In the genomic region with DNA sequence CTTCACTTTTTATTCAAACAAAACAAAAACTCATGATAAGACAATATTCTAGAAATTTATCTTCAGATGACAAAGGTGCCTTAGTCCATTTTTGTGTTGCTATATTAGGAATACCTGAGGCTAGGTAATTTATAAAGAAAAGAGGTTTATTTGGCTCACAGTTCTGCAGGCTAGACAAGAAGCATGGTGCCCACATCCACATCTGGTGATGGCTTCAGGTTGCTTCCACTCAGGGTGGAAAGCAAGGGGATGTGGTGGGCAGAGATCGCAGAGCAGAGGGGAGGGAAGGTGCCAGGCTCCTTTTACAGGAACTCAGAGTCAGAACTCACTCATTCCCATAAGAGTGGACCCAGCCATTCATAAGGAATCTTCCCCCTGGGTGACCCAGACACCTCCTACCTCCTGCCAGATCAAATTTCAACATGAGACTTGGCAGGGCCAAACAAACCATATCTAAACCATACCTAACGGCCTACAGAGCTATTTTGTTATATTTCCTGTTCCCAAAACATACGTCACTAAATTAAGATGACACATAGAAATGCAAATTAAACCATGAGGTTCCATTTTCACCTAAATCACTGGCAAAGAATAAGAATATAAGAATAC, we compare ENCODE assay signal across 32 cellular contexts. TPM values are rescaled to one million over a fixed set of nuclear protein-coding genes. Genes with fewer than 3 reads are reported as not detected.
A peak's percentile ranks its signal among the peaks of the same experiment; 100 is the strongest.
DNase-seq lines count a peak whose midpoint lies in the region; ATAC-seq, FAIRE-seq and TF ChIP-seq lines count a peak whose summit lies in the region.
"Had no signal": no experiment of that assay in that cellular context is flagged by ENCODE, and none has a peak within 500 bp of the region (broad histone marks: within the 10 kb centered on the region; RNA-seq: fewer than 3 reads in every experiment).

No MANE protein-coding gene starts in this region.

- H3K9me3 ChIP-seq in HepG2 (ENCODE audit: low read length) (no peaks in the 10 kb centered on the region), right lobe of liver (no peaks in the 10 kb centered on the region), HAP-1 (0 out of 2 replicates have a peak, but pooled peaks cover 3% of the 10 kb centered on the region), spleen (no peaks in the 10 kb centered on the region)
- H3K9me3 ChIP-seq: esophagus squamous epithelium, vagina had no signal

- intact Hi-C loops in HepG2 (cut with micrococcal nuclease; ENCODE audit: unreplicated experiment), result no loop called here
- intact Hi-C loops in right lobe of liver (cut with DNase I), result no loop called here
- intact Hi-C loops in spleen (cut with DNase I; ENCODE audit: low total_unique reads), result no loop called here

- no peaks in the 10 kb centered on the region for H3K36me3 ChIP-seq in HepG2 (replicated peaks in 1 of 2; ENCODE audit: control insufficient read depth in 1 of 2, insufficient read depth in 2 of 2, low read length in 2 of 2)
- H3K36me3 ChIP-seq in right lobe of liver, result no peaks in the 10 kb centered on the region
- no peaks in the 10 kb centered on the region; the same call in 1 of the 2 replicates for H3K36me3 ChIP-seq in HAP-1 (replicated peaks)
- H3K36me3 ChIP-seq in spleen, result no peaks in the 10 kb centered on the region
- H3K36me3 ChIP-seq: esophagus squamous epithelium, vagina had no signal

- peaks cover 15% of the 10 kb centered on the region for H3K36me3 Mint-ChIP-seq in activated CD8-positive, alpha-beta T cell treated with anti-CD3 and anti-CD28 coated beads, Interleukin-2, amount 10 ng/mL, durations not matched to agents 7 days and 5 days (ENCODE audit: low read depth)
- H3K36me3 Mint-ChIP-seq: natural killer cell had no signal

- no peak for FAIRE-seq in HepG2 (lab: Jason Lieb, UNC)
- FAIRE-seq: endometrium, GM12892, kidney had no signal

- BruUV-seq in HepG2 (replicated peaks; lab: Mats Ljungman, UMichigan), result no TSS peak

- no peak overlapping the region for H2AFZ ChIP-seq in HepG2 (ENCODE audit: low read length)

- no peak for TF ChIP-seq POLR2A in HepG2 (IDR thresholded peaks at IDR 0.05; ENCODE audit: insufficient read depth in 1 of 2, low read depth in 2 of 2, low read length in 2 of 2)
- TF ChIP-seq POLR2A in right lobe of liver (IDR thresholded peaks at IDR 0.05), result no peak
- no peak for TF ChIP-seq POLR2A in spleen (IDR thresholded peaks at IDR 0.05)

- no peak overlapping the region for H3K27ac ChIP-seq in HepG2 (ENCODE audit: extremely low read length, insufficient read depth, low read length)
- H3K27ac ChIP-seq in right lobe of liver, result no peak overlapping the region
- H3K27ac ChIP-seq in spleen, result no peak overlapping the region
- H3K27ac ChIP-seq: esophagus squamous epithelium, vagina had no signal

- DNase-seq in HepG2 (ENCODE audit: low spot score) (no peak), right lobe of liver (no peak), astrocyte of the spinal cord (ENCODE audit: low read depth, low spot score) (peak; percentile 51), fibroblast of the aortic adventitia (ENCODE audit: low read depth) (peak; percentile 11), HAP-1 (ENCODE audit: low spot score in 2 of 2) (no peak), spleen (no peak), NCI-H1105 treated with DMSO at 0.1 percent for 48 hours (lab: John Stamatoyannopoulos, UW) (no peak)
- no peak for DNase-seq in activated CD8-positive, alpha-beta T cell treated with anti-CD3 and anti-CD28 coated beads, Interleukin-2, amount 10 ng/mL, durations not matched to agents 7 days and 5 days
- DNase-seq: activated B cell treated with CpG ODN at 0.5 μM for 24 hours; activated CD4-positive, alpha-beta T cell treated with anti-CD3 and anti-CD28 coated beads, Interleukin-2, amount 50 U/mL, for 48 hours; activated CD8-positive, alpha-beta memory T cell treated with anti-CD3 and anti-CD28 coated beads, Interleukin-2, amount 50 U/mL, for 4 hours; activated naive CD4-positive, alpha-beta T cell treated with anti-CD3 and anti-CD28 coated beads, Interleukin-2, amount 10 ng/mL, durations not matched to agents 7 days and 5 days; amniotic stem cell; caudate nucleus; CD8-positive, alpha-beta T cell; dermis blood vessel endothelial cell; esophagus squamous epithelium; H7; KG1; kidney; natural killer cell; NCI-H2171 treated with DMSO at 0.1 percent for 48 hours; NCI-H526; NK-92 treated with Interleukin-12 subunit alpha and Interleukin-12 subunit beta, amount 100 ng/mL, for 24 hours; SHP77 treated with DMSO at 0.1 percent for 48 hours; T1000 had no signal

- in situ Hi-C loops in HepG2 (cut with HindIII; ENCODE audit: extremely low pct_ligation_motif_present, low pct_unique_long_range_greater_than_20kb), result no loop called here
- in situ Hi-C loops in astrocyte of the spinal cord (cut with HindIII; ENCODE audit: low sequenced_read_pairs), result no loop called here
- in situ Hi-C loops in HAP-1 (cut with MboI; ENCODE audit: low sequenced_read_pairs), result no loop called here

- H3K79me2 ChIP-seq in HepG2 (ENCODE audit: insufficient read depth, low read length), result peaks cover 10% of the 10 kb centered on the region

- H3K4me3 ChIP-seq in HepG2 (replicated peaks in 1 of 3; ENCODE audit: insufficient read depth in 1 of 3, low read depth in 2 of 3, low read length in 3 of 3) (no peak overlapping the region), right lobe of liver (no peak overlapping the region), astrocyte of the spinal cord (ENCODE audit: low read depth, low read length) (no peak overlapping the region), fibroblast of the aortic adventitia (ENCODE audit: low read depth, low read length) (no peak overlapping the region), HAP-1 (no peak overlapping the region), spleen (no peak overlapping the region)
- H3K4me3 ChIP-seq: esophagus squamous epithelium, vagina had no signal

- H3K27me3 ChIP-seq in HepG2 (ENCODE audit: control insufficient read depth in 1 of 2, insufficient read depth in 2 of 2, low read length in 2 of 2), result no peaks in the 10 kb centered on the region
- no peaks in the 10 kb centered on the region for H3K27me3 ChIP-seq in right lobe of liver
- H3K27me3 ChIP-seq in HAP-1 (ENCODE audit: low read depth), result no peaks in the 10 kb centered on the region
- no peaks in the 10 kb centered on the region for H3K27me3 ChIP-seq in spleen (replicated peaks in 1 of 7)
- H3K27me3 ChIP-seq: esophagus squamous epithelium, vagina had no signal

- peaks cover 6% of the 10 kb centered on the region for H3K9me3 Mint-ChIP-seq in activated CD8-positive, alpha-beta T cell treated with anti-CD3 and anti-CD28 coated beads, Interleukin-2, amount 10 ng/mL, durations not matched to agents 7 days and 5 days (ENCODE audit: insufficient read depth)
- H3K9me3 Mint-ChIP-seq: activated B cell treated with CpG ODN at 0.5 μM for 24 hours; activated T-helper 1 cell treated with anti-CD3 and anti-CD28 coated beads, Interleukin-12 subunit alpha, Interleukin-12 subunit beta, Interleukin-2, Interleukin-4 antibody, amounts not matched to agents 30 ng/mL and 10 ng/mL and 1 ng/mL, durations not matched to agents 14 hours and 24 hours and 36 hours; natural killer cell; stimulated activated naive CD8-positive, alpha-beta T cell treated with anti-CD3 and anti-CD28 coated beads, Interleukin-15, Interleukin-2, amounts not matched to agents 100 ng/mL and 50 ng/mL, for 24 hours had no signal

- POLR2A ChIA-PET in HepG2 (lab: Yijun Ruan, JAX), result interaction anchor here (1.3 kb wide), 1 partner anchor 27 kb away, joined by 4 read pairs; a partner anchor contains a TSS
- POLR2A ChIA-PET in activated CD8-positive, alpha-beta T cell treated with anti-CD3 and anti-CD28 coated beads, Interleukin-2, amount 10 ng/mL, durations not matched to agents 7 days and 5 days (lab: Charles Lee), result no interaction called here

- H4K20me1 ChIP-seq in HepG2 (ENCODE audit: insufficient read depth, low read length), result no peaks in the 10 kb centered on the region

- no peak overlapping the region for H3K9ac ChIP-seq in HepG2 (ENCODE audit: insufficient read depth, low read depth, low read length)

- H3K4me1 ChIP-seq in HepG2 (ENCODE audit: insufficient read depth, low read length), result peaks cover 30% of the 10 kb centered on the region; the same call in 1 of the 2 replicates
- no peaks in the 10 kb centered on the region for H3K4me1 ChIP-seq in right lobe of liver
- no peaks in the 10 kb centered on the region for H3K4me1 ChIP-seq in HAP-1
- H3K4me1 ChIP-seq in spleen, result peaks cover 0 to 12% (median 8%) of the 10 kb centered on the region in 6 donors

- CTCF ChIA-PET in HepG2 (lab: Yijun Ruan, JAX; ENCODE audit: low intra/inter-chr PET ratio, low total read pairs), result no interaction called here
- CTCF ChIA-PET in activated CD8-positive, alpha-beta T cell treated with anti-CD3 and anti-CD28 coated beads, Interleukin-2, amount 10 ng/mL, durations not matched to agents 7 days and 5 days (lab: Charles Lee), result no interaction called here

- TF ChIP-seq RAD21 in HepG2 (CRISPR knock-in tag; IDR thresholded peaks at IDR 0.05), result no peak

- H3K27ac Mint-ChIP-seq in activated CD8-positive, alpha-beta T cell treated with anti-CD3 and anti-CD28 coated beads, Interleukin-2, amount 10 ng/mL, durations not matched to agents 7 days and 5 days, result no peak overlapping the region
- H3K27ac Mint-ChIP-seq: activated B cell treated with CpG ODN at 0.5 μM for 24 hours; activated naive CD4-positive, alpha-beta T cell treated with anti-CD3 and anti-CD28 coated beads, Interleukin-2, amount 10 ng/mL, durations not matched to agents 7 days and 5 days; activated T-helper 1 cell treated with anti-CD3 and anti-CD28 coated beads, Interleukin-12 subunit alpha, Interleukin-12 subunit beta, Interleukin-2, Interleukin-4 antibody, amounts not matched to agents 30 ng/mL and 10 ng/mL and 1 ng/mL, durations not matched to agents 14 hours and 24 hours and 36 hours; CD8-positive, alpha-beta T cell; natural killer cell; stimulated activated naive CD8-positive, alpha-beta T cell treated with anti-CD3 and anti-CD28 coated beads, Interleukin-15, Interleukin-2, amounts not matched to agents 100 ng/mL and 50 ng/mL, for 24 hours had no signal

- H3K4me1 Mint-ChIP-seq in activated CD8-positive, alpha-beta T cell treated with anti-CD3 and anti-CD28 coated beads, Interleukin-2, amount 10 ng/mL, durations not matched to agents 7 days and 5 days (ENCODE audit: low read depth), result peaks cover 6% of the 10 kb centered on the region

- ATAC-seq in HepG2 (no peak; the same call in 2 of the 3 replicates), right lobe of liver (no peak)
- ATAC-seq in activated CD8-positive, alpha-beta T cell treated with anti-CD3 and anti-CD28 coated beads, Interleukin-2, amount 10 ng/mL, durations not matched to agents 7 days and 5 days, result no peak
- ATAC-seq: CD8-positive, alpha-beta T cell; natural killer cell; Panc1 had no signal

- WGBS in HepG2 (ENCODE audit: low lambda C conversion rate), result 95% methylated on average over 3 of the region's 3 CpGs
- 76% methylated on average over 2 of the region's 3 CpGs for WGBS in right lobe of liver (ENCODE audit: insufficient coverage, low coverage, low lambda C conversion rate, missing lambda C conversion rate)
- 61 to 81% (median 71%) methylated on average over 3 of the region's 3 CpGs for WGBS in spleen, 5 donors

- TF ChIP-seq CTCF in HepG2 (CRISPR knock-in tag; IDR thresholded peaks at IDR 0.05) (no peak), right lobe of liver (IDR thresholded peaks at IDR 0.05) (no peak), astrocyte of the spinal cord (IDR thresholded peaks at IDR 0.05; ENCODE audit: low read depth, low read length) (no peak), fibroblast of the aortic adventitia (IDR thresholded peaks at IDR 0.05; ENCODE audit: insufficient read depth, low read length) (no peak), spleen (IDR thresholded peaks at IDR 0.05 in 8 of 11, conservative IDR thresholded peaks at IDR 0.05 in 3 of 11) (no peak)

- H3K4me3 Mint-ChIP-seq in activated CD8-positive, alpha-beta T cell treated with anti-CD3 and anti-CD28 coated beads, Interleukin-2, amount 10 ng/mL, durations not matched to agents 7 days and 5 days, result no peak overlapping the region
- H3K4me3 Mint-ChIP-seq: activated B cell treated with CpG ODN at 0.5 μM for 24 hours; activated naive CD4-positive, alpha-beta T cell treated with anti-CD3 and anti-CD28 coated beads, Interleukin-2, amount 10 ng/mL, durations not matched to agents 7 days and 5 days; activated T-helper 1 cell treated with anti-CD3 and anti-CD28 coated beads, Interleukin-12 subunit alpha, Interleukin-12 subunit beta, Interleukin-2, Interleukin-4 antibody, amounts not matched to agents 30 ng/mL and 10 ng/mL and 1 ng/mL, durations not matched to agents 14 hours and 24 hours and 36 hours; CD8-positive, alpha-beta T cell; natural killer cell; stimulated activated naive CD8-positive, alpha-beta T cell treated with anti-CD3 and anti-CD28 coated beads, Interleukin-15, Interleukin-2, amounts not matched to agents 100 ng/mL and 50 ng/mL, for 24 hours had no signal

- TF ChIP-seq EP300 in HepG2 (IDR thresholded peaks at IDR 0.05; ENCODE audit: low read depth in 2 of 2, low read length in 2 of 2) (no peak), HepG2 (CRISPR knock-in tag; IDR thresholded peaks at IDR 0.05; ENCODE audit: borderline replicate concordance) (no peak)

- H3K4me2 ChIP-seq in HepG2 (ENCODE audit: low read depth, low read length), result no peak overlapping the region

- H3K27me3 Mint-ChIP-seq in activated CD8-positive, alpha-beta T cell treated with anti-CD3 and anti-CD28 coated beads, Interleukin-2, amount 10 ng/mL, durations not matched to agents 7 days and 5 days (ENCODE audit: low read depth), result no peaks in the 10 kb centered on the region
- H3K27me3 Mint-ChIP-seq: activated B cell treated with CpG ODN at 0.5 μM for 24 hours; activated naive CD4-positive, alpha-beta T cell treated with anti-CD3 and anti-CD28 coated beads, Interleukin-2, amount 10 ng/mL, durations not matched to agents 7 days and 5 days; stimulated activated naive CD8-positive, alpha-beta T cell treated with anti-CD3 and anti-CD28 coated beads, Interleukin-15, Interleukin-2, amounts not matched to agents 100 ng/mL and 50 ng/mL, for 24 hours had no signal

RNA-seq across cellular contexts. Expression of a gene that starts 26.4 kb away (rescaled TPM):
- 43.1 and 72.1 TPM in 2 replicates for total RNA-seq in HepG2 (2016; rRNA removed; fragmentation: Illumina TruSeq; extraction: Trizol)
- total RNA-seq in HepG2 (2016; cell fraction: cytosol; rRNA removed; fragmentation: Illumina TruSeq; extraction: Trizol; ENCODE audit: low read depth), result 73.1 and 89.7 TPM in 2 replicates
- total RNA-seq in HepG2 (2016; cell fraction: insoluble cytoplasmic fraction; rRNA removed; fragmentation: Illumina TruSeq; extraction: Trizol), result 38.1 and 70.5 TPM in 2 replicates
- total RNA-seq in HepG2 (2016; cell fraction: membrane; rRNA removed; fragmentation: Illumina TruSeq; extraction: Trizol), result 99.5 and 113 TPM in 2 replicates
- 57.0 and 61.3 TPM in 2 replicates for total RNA-seq in HepG2 (2016; cell fraction: nucleus; rRNA removed; fragmentation: Illumina TruSeq; extraction: Trizol)
- polyA plus RNA-seq in HepG2 (2011; rRNA removed), result 23.5 and 28.9 TPM in 2 replicates
- polyA plus RNA-seq in HepG2 (2011; cell fraction: cytosol; rRNA removed), result 29.9 and 33.0 TPM in 2 replicates
- polyA plus RNA-seq in HepG2 (2011; cell fraction: nucleus; rRNA removed), result 27.9 TPM in 2 replicates
- polyA plus RNA-seq in HepG2 (2012), result 51.1 and 71.7 TPM in 2 replicates
- 72.8 and 82.5 TPM in 2 replicates for polyA plus RNA-seq in HepG2 (2016; cell fraction: cytosol; fragmentation: Illumina TruSeq; extraction: Trizol; ENCODE audit: low read depth)
- polyA plus RNA-seq in HepG2 (2016; cell fraction: insoluble cytoplasmic fraction; fragmentation: Illumina TruSeq; extraction: Trizol; ENCODE audit: low read depth), result 45.4 and 52.7 TPM in 2 replicates
- 96.3 and 99.8 TPM in 2 replicates for polyA plus RNA-seq in HepG2 (2016; cell fraction: membrane; fragmentation: Illumina TruSeq; extraction: Trizol; ENCODE audit: low read depth)
- polyA plus RNA-seq in HepG2 (2016; cell fraction: nucleus; fragmentation: Illumina TruSeq; extraction: Trizol; ENCODE audit: insufficient read depth, low read depth), result 89.1 and 91.9 TPM in 2 replicates
- polyA minus RNA-seq in HepG2 (2011; rRNA and poly(A)+ RNA removed; ENCODE audit: low replicate concordance), result 28.9 and 42.1 TPM in 2 replicates
- polyA minus RNA-seq in HepG2 (2011; cell fraction: cytosol; rRNA and poly(A)+ RNA removed), result 18.7 and 23.4 TPM in 2 replicates
- 40.6 and 42.5 TPM in 2 replicates for polyA minus RNA-seq in HepG2 (2011; cell fraction: nucleus; rRNA and poly(A)+ RNA removed)
- total RNA-seq in right lobe of liver, result 10 to 100 TPM; 16.1 to 23.6 (median 18.7) TPM
- total RNA-seq in fibroblast of the aortic adventitia (ENCODE audit: low replicate concordance), result 24.0 and 25.9 TPM in 2 replicates
- 10 to 100 TPM; 21.5 to 36.9 (median 26.7) TPM for total RNA-seq in spleen
- polyA plus RNA-seq in spleen, result 10 to 100 TPM; 16.1 to 20.0 (median 19.4) TPM
- 10 to 100 TPM; 28.7 to 31.1 TPM for total RNA-seq in activated CD8-positive, alpha-beta T cell treated with anti-CD3 and anti-CD28 coated beads, Interleukin-2, amount 10 ng/mL, durations not matched to agents 7 days and 5 days

RNA-seq across cellular contexts. Expression of a gene that starts 43.2 kb away (rescaled TPM):
- total RNA-seq in HepG2 (2016; rRNA removed; fragmentation: Illumina TruSeq; extraction: Trizol) (59.9 and 74.6 TPM in 2 replicates), right lobe of liver (1 to 10 TPM in 2 of 6 experiments, under 1 TPM in 4; 0.37 to 3.5 (median 0.76) TPM), fibroblast of the aortic adventitia (ENCODE audit: low replicate concordance) (7.9 and 15.9 TPM in 2 replicates), spleen (1 to 10 TPM; 1.4 to 3.9 (median 2.8) TPM)
- 12.1 and 13.7 TPM in 2 replicates for total RNA-seq in HepG2 (2016; cell fraction: cytosol; rRNA removed; fragmentation: Illumina TruSeq; extraction: Trizol; ENCODE audit: low read depth)
- total RNA-seq in HepG2 (2016; cell fraction: insoluble cytoplasmic fraction; rRNA removed; fragmentation: Illumina TruSeq; extraction: Trizol), result 62.2 and 82.5 TPM in 2 replicates
- 27.4 and 32.8 TPM in 2 replicates for total RNA-seq in HepG2 (2016; cell fraction: membrane; rRNA removed; fragmentation: Illumina TruSeq; extraction: Trizol)
- total RNA-seq in HepG2 (2016; cell fraction: nucleus; rRNA removed; fragmentation: Illumina TruSeq; extraction: Trizol), result 30.1 and 33.0 TPM in 2 replicates
- polyA plus RNA-seq in HepG2 (2011; rRNA removed) (10.3 and 14.6 TPM in 2 replicates), spleen (1 to 10 TPM in 2 of 3 donors, under 1 TPM in 1; 0.85 to 2.9 (median 2.4) TPM)
- 8.1 and 9.7 TPM in 2 replicates for polyA plus RNA-seq in HepG2 (2011; cell fraction: cytosol; rRNA removed)
- polyA plus RNA-seq in HepG2 (2011; cell fraction: nucleus; rRNA removed), result 5.7 and 6.6 TPM in 2 replicates
- 6.6 and 15.3 TPM in 2 replicates for polyA plus RNA-seq in HepG2 (2012)
- 3.4 and 3.7 TPM in 2 replicates for polyA plus RNA-seq in HepG2 (2016; cell fraction: cytosol; fragmentation: Illumina TruSeq; extraction: Trizol; ENCODE audit: low read depth)
- polyA plus RNA-seq in HepG2 (2016; cell fraction: insoluble cytoplasmic fraction; fragmentation: Illumina TruSeq; extraction: Trizol; ENCODE audit: low read depth), result 62.2 and 68.3 TPM in 2 replicates
- polyA plus RNA-seq in HepG2 (2016; cell fraction: membrane; fragmentation: Illumina TruSeq; extraction: Trizol; ENCODE audit: low read depth), result 11.0 and 11.7 TPM in 2 replicates
- 50.8 and 54.7 TPM in 2 replicates for polyA plus RNA-seq in HepG2 (2016; cell fraction: nucleus; fragmentation: Illumina TruSeq; extraction: Trizol; ENCODE audit: insufficient read depth, low read depth)
- 9.2 and 15.1 TPM in 2 replicates for polyA minus RNA-seq in HepG2 (2011; rRNA and poly(A)+ RNA removed; ENCODE audit: low replicate concordance)
- 8.7 and 11.2 TPM in 2 replicates for polyA minus RNA-seq in HepG2 (2011; cell fraction: cytosol; rRNA and poly(A)+ RNA removed)
- 8.8 and 9.4 TPM in 2 replicates for polyA minus RNA-seq in HepG2 (2011; cell fraction: nucleus; rRNA and poly(A)+ RNA removed)
- total RNA-seq in activated CD8-positive, alpha-beta T cell treated with anti-CD3 and anti-CD28 coated beads, Interleukin-2, amount 10 ng/mL, durations not matched to agents 7 days and 5 days, result 10 to 100 TPM; 40.8 to 41.6 TPM

Comparison
In these comparisons a context has a peak if more than half of its experiments do, and no peak if none do; other contexts are left out.
1. DNase-seq: peak in astrocyte of the spinal cord (single experiment) and fibroblast of the aortic adventitia (single experiment); none in HepG2 (single experiment), right lobe of liver (0 of 3), HAP-1 (0 of 2), spleen (single experiment), activated CD8-positive, alpha-beta T cell treated with anti-CD3 and anti-CD28 coated beads, Interleukin-2, amount 10 ng/mL, durations not matched to agents 7 days and 5 days (single experiment) and NCI-H1105 treated with DMSO at 0.1 percent for 48 hours (single experiment).